In the genomic region with DNA sequence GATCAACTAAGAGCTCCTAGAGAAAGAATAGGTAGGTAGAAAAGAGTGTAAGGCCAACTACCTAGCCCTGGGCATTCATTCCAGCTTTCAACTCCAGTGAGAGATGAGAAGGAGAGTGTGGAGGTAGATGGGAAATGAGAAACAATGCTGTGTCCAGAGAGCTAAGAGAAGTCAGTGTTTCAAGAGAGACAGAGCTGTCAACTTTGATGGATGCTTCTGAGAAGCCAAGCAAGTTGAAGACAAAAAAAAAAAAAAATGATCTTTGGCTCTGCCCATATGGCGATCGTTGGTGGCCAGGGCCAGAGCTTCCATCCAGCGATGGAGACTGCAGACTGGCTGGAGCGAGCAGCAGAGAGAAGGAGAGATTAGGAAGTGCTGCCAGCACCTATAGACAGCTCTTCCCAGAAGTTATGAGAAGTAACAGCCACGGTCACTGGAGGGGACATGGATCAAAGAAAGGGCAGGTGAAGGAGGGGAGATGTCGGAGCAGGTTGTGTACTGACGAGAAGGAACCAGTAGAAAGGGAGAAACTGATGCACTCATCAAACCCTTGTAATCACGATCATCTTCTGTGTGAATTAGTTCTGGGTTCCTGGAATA, we compare ENCODE assay signal across 1 cellular context.
TF ChIP-seq lines count a peak whose summit lies in the region.

No MANE protein-coding gene starts in this region.

TF ChIP-seq in SK-N-SH, 30 proteins besides CTCF, POLR2A, EP300 and RAD21 (continued from another document):
- TF ChIP-seq, protein P1, sequence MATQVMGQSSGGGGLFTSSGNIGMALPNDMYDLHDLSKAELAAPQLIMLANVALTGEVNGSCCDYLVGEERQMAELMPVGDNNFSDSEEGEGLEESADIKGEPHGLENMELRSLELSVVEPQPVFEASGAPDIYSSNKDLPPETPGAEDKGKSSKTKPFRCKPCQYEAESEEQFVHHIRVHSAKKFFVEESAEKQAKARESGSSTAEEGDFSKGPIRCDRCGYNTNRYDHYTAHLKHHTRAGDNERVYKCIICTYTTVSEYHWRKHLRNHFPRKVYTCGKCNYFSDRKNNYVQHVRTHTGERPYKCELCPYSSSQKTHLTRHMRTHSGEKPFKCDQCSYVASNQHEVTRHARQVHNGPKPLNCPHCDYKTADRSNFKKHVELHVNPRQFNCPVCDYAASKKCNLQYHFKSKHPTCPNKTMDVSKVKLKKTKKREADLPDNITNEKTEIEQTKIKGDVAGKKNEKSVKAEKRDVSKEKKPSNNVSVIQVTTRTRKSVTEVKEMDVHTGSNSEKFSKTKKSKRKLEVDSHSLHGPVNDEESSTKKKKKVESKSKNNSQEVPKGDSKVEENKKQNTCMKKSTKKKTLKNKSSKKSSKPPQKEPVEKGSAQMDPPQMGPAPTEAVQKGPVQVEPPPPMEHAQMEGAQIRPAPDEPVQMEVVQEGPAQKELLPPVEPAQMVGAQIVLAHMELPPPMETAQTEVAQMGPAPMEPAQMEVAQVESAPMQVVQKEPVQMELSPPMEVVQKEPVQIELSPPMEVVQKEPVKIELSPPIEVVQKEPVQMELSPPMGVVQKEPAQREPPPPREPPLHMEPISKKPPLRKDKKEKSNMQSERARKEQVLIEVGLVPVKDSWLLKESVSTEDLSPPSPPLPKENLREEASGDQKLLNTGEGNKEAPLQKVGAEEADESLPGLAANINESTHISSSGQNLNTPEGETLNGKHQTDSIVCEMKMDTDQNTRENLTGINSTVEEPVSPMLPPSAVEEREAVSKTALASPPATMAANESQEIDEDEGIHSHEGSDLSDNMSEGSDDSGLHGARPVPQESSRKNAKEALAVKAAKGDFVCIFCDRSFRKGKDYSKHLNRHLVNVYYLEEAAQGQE (IDR thresholded peaks at IDR 0.05; ENCODE audit: low read depth, low read length): no peak
- TF ChIP-seq, protein P2, sequence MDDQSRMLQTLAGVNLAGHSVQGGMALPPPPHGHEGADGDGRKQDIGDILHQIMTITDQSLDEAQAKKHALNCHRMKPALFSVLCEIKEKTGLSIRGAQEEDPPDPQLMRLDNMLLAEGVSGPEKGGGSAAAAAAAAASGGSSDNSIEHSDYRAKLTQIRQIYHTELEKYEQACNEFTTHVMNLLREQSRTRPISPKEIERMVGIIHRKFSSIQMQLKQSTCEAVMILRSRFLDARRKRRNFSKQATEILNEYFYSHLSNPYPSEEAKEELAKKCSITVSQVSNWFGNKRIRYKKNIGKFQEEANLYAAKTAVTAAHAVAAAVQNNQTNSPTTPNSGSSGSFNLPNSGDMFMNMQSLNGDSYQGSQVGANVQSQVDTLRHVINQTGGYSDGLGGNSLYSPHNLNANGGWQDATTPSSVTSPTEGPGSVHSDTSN (IDR thresholded peaks at IDR 0.05): no peak
- TF ChIP-seq SMC3 (IDR thresholded peaks at IDR 0.05; ENCODE audit: low read depth, low read length) (no peak), FOSL2 (IDR thresholded peaks at IDR 0.05; ENCODE audit: borderline replicate concordance, low read depth) (no peak), GABPA (IDR thresholded peaks at IDR 0.05; ENCODE audit: low read depth) (no peak), TCF12 (IDR thresholded peaks at IDR 0.05) (no peak), FOXM1 (IDR thresholded peaks at IDR 0.05; ENCODE audit: low read depth) (no peak)
- TF ChIP-seq, protein P3, sequence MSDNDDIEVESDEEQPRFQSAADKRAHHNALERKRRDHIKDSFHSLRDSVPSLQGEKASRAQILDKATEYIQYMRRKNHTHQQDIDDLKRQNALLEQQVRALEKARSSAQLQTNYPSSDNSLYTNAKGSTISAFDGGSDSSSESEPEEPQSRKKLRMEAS (IDR thresholded peaks at IDR 0.05; ENCODE audit: low read depth): no peak
- TF ChIP-seq, protein P4, sequence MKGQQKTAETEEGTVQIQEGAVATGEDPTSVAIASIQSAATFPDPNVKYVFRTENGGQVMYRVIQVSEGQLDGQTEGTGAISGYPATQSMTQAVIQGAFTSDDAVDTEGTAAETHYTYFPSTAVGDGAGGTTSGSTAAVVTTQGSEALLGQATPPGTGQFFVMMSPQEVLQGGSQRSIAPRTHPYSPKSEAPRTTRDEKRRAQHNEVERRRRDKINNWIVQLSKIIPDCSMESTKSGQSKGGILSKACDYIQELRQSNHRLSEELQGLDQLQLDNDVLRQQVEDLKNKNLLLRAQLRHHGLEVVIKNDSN (IDR thresholded peaks at IDR 0.05; ENCODE audit: borderline replicate concordance, low read depth): no peak
